31 cellular contexts compared by ENCODE assay signal in genomic region chr13:37226966-37227365, GRCh38.
DNase-seq lines count a peak whose midpoint lies in the region; TF ChIP-seq lines count a peak whose summit lies in the region.
"Had no signal": no experiment of that assay in that cellular context is flagged by ENCODE, and none has a peak within 500 bp of the region (broad histone marks: within the 10 kb centered on the region; RNA-seq: fewer than 3 reads in every experiment).

No MANE protein-coding gene starts in this region.

- H3K79me2 ChIP-seq in GM23248 (ENCODE audit: insufficient read depth), result no peaks in the 10 kb centered on the region

- peak overlapping the region; percentile 52 for H3K27ac Mint-ChIP-seq in chondrocyte (ENCODE audit: unreplicated experiment)
- H3K27ac Mint-ChIP-seq in osteocyte (ENCODE audit: unreplicated experiment), result peak overlapping the region; percentile 9
- H3K27ac Mint-ChIP-seq: activated CD4-positive, alpha-beta memory T cell treated with anti-CD3 and anti-CD28 coated beads, Interleukin-2, amount 10 ng/mL, durations not matched to agents 7 days and 5 days; dendritic cell treated with granulocyte-macrophage colony-stimulating factor and Interleukin-4, amounts not matched to agents 40 ng/mL and 50 ng/mL, for 4 days; endodermal cell; naive thymus-derived CD8-positive, alpha-beta T cell; T-helper 1 cell treated with Interleukin-12 subunit alpha and Interleukin-12 subunit beta and Interleukin-4 antibody, amounts not matched to agents 30 μg/mL and 1 μg/mL, for 36 hours had no signal

- H3K4me2 ChIP-seq in GM23248 (ENCODE audit: unreplicated experiment), result peak overlapping the region; percentile 5
- H3K4me2 ChIP-seq: SK-N-SH had no signal

- H3K4me1 ChIP-seq in GM23248 (ENCODE audit: insufficient read depth), result peaks cover 25% of the 10 kb centered on the region
- H3K4me1 ChIP-seq: esophagus muscularis mucosa, gastrocnemius medialis, psoas muscle had no signal

- no peaks in the 10 kb centered on the region for H4K20me1 ChIP-seq in GM23248 (ENCODE audit: insufficient read depth)

- no peak overlapping the region for H3K4me3 Mint-ChIP-seq in chondrocyte (ENCODE audit: unreplicated experiment)
- no peak overlapping the region for H3K4me3 Mint-ChIP-seq in osteocyte (ENCODE audit: unreplicated experiment)
- H3K4me3 Mint-ChIP-seq: activated CD4-positive, alpha-beta memory T cell treated with anti-CD3 and anti-CD28 coated beads, Interleukin-2, amount 10 ng/mL, durations not matched to agents 7 days and 5 days; dendritic cell treated with granulocyte-macrophage colony-stimulating factor and Interleukin-4, amounts not matched to agents 40 ng/mL and 50 ng/mL, for 4 days; endodermal cell; naive thymus-derived CD8-positive, alpha-beta T cell; T-helper 1 cell treated with Interleukin-12 subunit alpha and Interleukin-12 subunit beta and Interleukin-4 antibody, amounts not matched to agents 30 μg/mL and 1 μg/mL, for 36 hours had no signal

- H2AFZ ChIP-seq in GM23248, result no peak overlapping the region

- peak overlapping the region; percentile 74; the same call in 1 of the 2 replicates for H3K27ac ChIP-seq in GM23248
- H3K27ac ChIP-seq: esophagus muscularis mucosa, gastrocnemius medialis, psoas muscle, tibial nerve had no signal

- H3K27me3 Mint-ChIP-seq in chondrocyte (ENCODE audit: low read depth), result no peaks in the 10 kb centered on the region
- no peaks in the 10 kb centered on the region for H3K27me3 Mint-ChIP-seq in osteocyte (ENCODE audit: unreplicated experiment)
- H3K27me3 Mint-ChIP-seq: activated CD4-positive, alpha-beta memory T cell treated with anti-CD3 and anti-CD28 coated beads, Interleukin-2, amount 10 ng/mL, durations not matched to agents 7 days and 5 days; dendritic cell treated with granulocyte-macrophage colony-stimulating factor and Interleukin-4, amounts not matched to agents 40 ng/mL and 50 ng/mL, for 4 days; naive thymus-derived CD8-positive, alpha-beta T cell had no signal

- in situ Hi-C loops in GM23248 (cut with MboI), result no loop called here

- peaks cover 34% of the 10 kb centered on the region for H3K9me3 Mint-ChIP-seq in chondrocyte (ENCODE audit: low read depth)
- peaks cover 20% of the 10 kb centered on the region for H3K9me3 Mint-ChIP-seq in osteocyte (ENCODE audit: unreplicated experiment)

- H3K36me3 Mint-ChIP-seq in chondrocyte (ENCODE audit: low read depth), result peaks cover 15% of the 10 kb centered on the region
- peaks cover 2% of the 10 kb centered on the region for H3K36me3 Mint-ChIP-seq in osteocyte (ENCODE audit: unreplicated experiment)
- H3K36me3 Mint-ChIP-seq: naive thymus-derived CD8-positive, alpha-beta T cell had no signal

- no peak overlapping the region for H3K4me3 ChIP-seq in GM23248
- H3K4me3 ChIP-seq: esophagus muscularis mucosa, gastrocnemius medialis, lung, psoas muscle, tibial nerve had no signal

- TF ChIP-seq CTCF in chondrocyte (IDR thresholded peaks at IDR 0.05) (no peak), osteocyte (IDR thresholded peaks at IDR 0.05) (no peak)

- no peaks in the 10 kb centered on the region for H3K9me2 ChIP-seq in GM23248 (ENCODE audit: insufficient read depth)
- H3K9me2 ChIP-seq: SK-N-SH had no signal

- no peak overlapping the region for H3K9ac ChIP-seq in GM23248
- H3K9ac ChIP-seq: SK-N-SH had no signal

- DNase-seq in GM23248 (peak; percentile 48), RKO (ENCODE audit: low spot score) (peak; percentile 9), chondrocyte (ENCODE audit: low spot score) (no peak), osteocyte (ENCODE audit: extremely low spot score, unreplicated experiment) (no peak), AML-193 (lab: John Stamatoyannopoulos, UW) (no peak), NCI-H2196 treated with DMSO at 0.1 percent for 48 hours (lab: John Stamatoyannopoulos, UW; ENCODE audit: unreplicated experiment) (no peak), cerebellar cortex (ENCODE audit: low spot score) (no peak)
- DNase-seq: activated CD4-positive, alpha-beta memory T cell treated with anti-CD3 and anti-CD28 coated beads, Interleukin-2, amount 10 ng/mL, durations not matched to agents 7 days and 5 days; activated CD8-positive, alpha-beta memory T cell treated with anti-CD3 and anti-CD28 coated beads, Interleukin-2, amount 50 U/mL, for 4 hours; activated naive CD4-positive, alpha-beta T cell treated with anti-CD3 and anti-CD28 coated beads, Interleukin-2, amount 50 U/mL, for 16 hours; amygdala; C1 segment of cervical spinal cord; caudate nucleus; DMS53; endodermal cell; gastrocnemius medialis; GDM1; naive thymus-derived CD8-positive, alpha-beta T cell; NCI-H1092; NCI-H187 treated with DMSO at 0.1 percent for 48 hours; NCI-H2171 treated with DMSO at 0.1 percent for 48 hours; NCI-H524 treated with DMSO at 0.1 percent for 48 hours; OCI-M1; psoas muscle; SK-N-SH; stimulated activated CD4-positive, alpha-beta T cell treated with anti-CD3 and anti-CD28 coated beads, Interleukin-4, amount 100 ng/mL, for 24 hours had no signal

- H3K9me3 ChIP-seq in GM23248 (ENCODE audit: low read depth), result no peaks in the 10 kb centered on the region
- H3K9me3 ChIP-seq: gastrocnemius medialis had no signal

- H3K36me3 ChIP-seq in GM23248 (ENCODE audit: low read depth), result no peaks in the 10 kb centered on the region
- H3K36me3 ChIP-seq: esophagus muscularis mucosa, gastrocnemius medialis, tibial nerve had no signal

- H3K4me1 Mint-ChIP-seq in chondrocyte (ENCODE audit: low read depth), result peaks cover 45% of the 10 kb centered on the region
- peaks cover 20% of the 10 kb centered on the region for H3K4me1 Mint-ChIP-seq in osteocyte (ENCODE audit: unreplicated experiment)
- H3K4me1 Mint-ChIP-seq: activated CD4-positive, alpha-beta memory T cell treated with anti-CD3 and anti-CD28 coated beads, Interleukin-2, amount 10 ng/mL, durations not matched to agents 7 days and 5 days; endodermal cell; naive thymus-derived CD8-positive, alpha-beta T cell had no signal

- H3F3A ChIP-seq in GM23248 (ENCODE audit: insufficient read depth), result peaks cover 30% of the 10 kb centered on the region

- 45 to 50% methylated on average over 4 of the region's 4 CpGs for WGBS in GM23248 (ENCODE audit: low coverage in 1 of 2, low lambda C conversion rate in 2 of 2, missing lambda C conversion rate in 2 of 2), 2 experiments

- no peaks in the 10 kb centered on the region for H3K27me3 ChIP-seq in GM23248 (replicated peaks; ENCODE audit: insufficient read depth)
- H3K27me3 ChIP-seq: esophagus muscularis mucosa, gastrocnemius medialis, tibial nerve had no signal

Comparison
In these comparisons a context has a peak if more than half of its experiments do, and no peak if none do; other contexts are left out.
1. DNase-seq: peak in GM23248 (single experiment) and RKO (single experiment); none in chondrocyte (single experiment), osteocyte (single experiment), AML-193 (0 of 2), NCI-H2196 treated with DMSO at 0.1 percent for 48 hours (single experiment) and cerebellar cortex (single experiment).